21 cellular contexts compared by ENCODE assay signal in the genomic region with DNA sequence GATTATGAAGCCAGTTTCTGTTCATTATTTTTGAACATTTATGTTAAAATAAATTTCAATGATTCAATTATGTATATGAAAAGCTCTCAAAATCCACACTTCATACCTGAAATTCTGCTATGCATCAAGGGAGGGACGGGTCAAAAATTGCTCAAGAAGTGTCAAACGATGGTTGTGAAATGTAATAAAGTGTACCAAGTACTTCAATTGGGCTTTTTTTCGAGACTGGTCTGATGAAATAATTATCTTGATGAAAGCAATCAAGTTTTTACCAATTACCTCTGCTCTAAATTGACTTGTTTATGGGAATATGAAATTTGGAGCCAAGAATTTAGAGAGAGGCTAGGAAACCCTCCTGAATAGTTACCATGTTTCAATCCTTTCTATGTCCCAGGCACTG.
DNase-seq lines count a peak whose midpoint lies in the region; ATAC-seq lines count a peak whose summit lies in the region.
"Had no signal": no experiment of that assay in that cellular context is flagged by ENCODE, and none has a peak within 500 bp of the region (broad histone marks: within the 10 kb centered on the region; RNA-seq: fewer than 3 reads in every experiment).

No MANE protein-coding gene starts in this region.

- no peak overlapping the region for H3K27ac Mint-ChIP-seq in stimulated activated naive B cell treated with anti-CD40 and anti-IgM and Interleukin-4, amounts not matched to agents 10 μg/mL and 1 μg/mL and 100 μg/mL, for 72 hours
- H3K27ac Mint-ChIP-seq: CD14-positive monocyte; CD4-positive, alpha-beta memory T cell; CD4-positive, CD25-positive, alpha-beta regulatory T cell; CD8-positive, alpha-beta memory T cell had no signal

- H3K9me3 ChIP-seq in adipocyte (ENCODE audit: control insufficient read depth, low read length): no peaks in the 10 kb centered on the region
- no peaks in the 10 kb centered on the region for H3K9me3 ChIP-seq in subcutaneous abdominal adipose tissue (ENCODE audit: control insufficient read depth in 5 of 5, low read length in 5 of 5)
- H3K9me3 ChIP-seq: BE2C, BLaER1 had no signal

- H3K36me3 ChIP-seq in adipocyte (ENCODE audit: control insufficient read depth, insufficient read depth, low read length, severe bottlenecking) (peaks cover 11% of the 10 kb centered on the region), subcutaneous abdominal adipose tissue (ENCODE audit: control insufficient read depth in 5 of 5, insufficient read depth in 5 of 5, low read length in 5 of 5) (peaks cover 4 to 12% (median 6%) of the 10 kb centered on the region in 5 donors)
- H3K36me3 ChIP-seq: BE2C, BLaER1 had no signal

- no peaks in the 10 kb centered on the region for H3K27me3 Mint-ChIP-seq in stimulated activated naive B cell treated with anti-CD40 and anti-IgM and Interleukin-4, amounts not matched to agents 10 μg/mL and 1 μg/mL and 100 μg/mL, for 72 hours
- H3K27me3 Mint-ChIP-seq: CD4-positive, alpha-beta memory T cell; CD4-positive, CD25-positive, alpha-beta regulatory T cell had no signal

- no peaks in the 10 kb centered on the region for H3K9me3 Mint-ChIP-seq in stimulated activated naive B cell treated with anti-CD40 and anti-IgM and Interleukin-4, amounts not matched to agents 10 μg/mL and 1 μg/mL and 100 μg/mL, for 72 hours
- H3K9me3 Mint-ChIP-seq: CD14-positive monocyte; CD4-positive, alpha-beta memory T cell; CD4-positive, CD25-positive, alpha-beta regulatory T cell; CD8-positive, alpha-beta memory T cell had no signal

- peaks cover 0 to 6% of the 10 kb centered on the region in 2 donors for H3K4me1 Mint-ChIP-seq in stimulated activated naive B cell treated with anti-CD40 and anti-IgM and Interleukin-4, amounts not matched to agents 10 μg/mL and 1 μg/mL and 100 μg/mL, for 72 hours
- H3K4me1 Mint-ChIP-seq: CD4-positive, alpha-beta memory T cell; CD8-positive, alpha-beta memory T cell had no signal

- ATAC-seq in stimulated activated naive B cell treated with anti-CD40 and anti-IgM and Interleukin-4, amounts not matched to agents 10 μg/mL and 1 μg/mL and 100 μg/mL, for 72 hours (replicated peaks): no peak
- ATAC-seq: GM12878 had no signal

- DNase-seq in NOMO-1 treated with DMSO at 0.1 percent for 48 hours (lab: John Stamatoyannopoulos, UW; ENCODE audit: unreplicated experiment) (peak; percentile 48), NOMO-1 treated with dmso at 0.1 percent for 144 hours (lab: John Stamatoyannopoulos, UW; ENCODE audit: unreplicated experiment) (no peak), OCI-M1 (lab: John Stamatoyannopoulos, UW) (peak; percentile 17), adipocyte (ENCODE audit: low read depth) (peak; percentile 45), D341Med (ENCODE audit: low spot score) (no peak)
- no peak for DNase-seq in effector CD4-positive, alpha-beta T cell
- no peak for DNase-seq in stimulated activated naive B cell treated with anti-CD40 and anti-IgM and Interleukin-4, amounts not matched to agents 10 μg/mL and 1 μg/mL and 100 μg/mL, for 72 hours
- DNase-seq: 8988T; ACHN; BE2C; C1 segment of cervical spinal cord; CD4-positive, alpha-beta memory T cell; CD4-positive, CD25-positive, alpha-beta regulatory T cell; CD8-positive, alpha-beta memory T cell; COR-L47; DMS79 treated with DMSO at 0.1 percent for 48 hours; GDM1 had no signal

- H3K27ac ChIP-seq in subcutaneous abdominal adipose tissue (ENCODE audit: low read depth, low read length): peak overlapping the region; percentile 57
- H3K27ac ChIP-seq: BLaER1 had no signal

- H3K4me1 ChIP-seq in adipocyte (ENCODE audit: control insufficient read depth, insufficient read depth, low read length) (peaks cover 35% of the 10 kb centered on the region), subcutaneous abdominal adipose tissue (ENCODE audit: control insufficient read depth in 5 of 5, insufficient read depth in 5 of 5, low read length in 5 of 5) (peaks cover 0 to 50% (median 18%) of the 10 kb centered on the region in 5 donors)
- H3K4me1 ChIP-seq: BE2C had no signal

- H3K9ac ChIP-seq in adipocyte (ENCODE audit: low read length) (no peak overlapping the region), subcutaneous abdominal adipose tissue (ENCODE audit: low read length in 5 of 5) (peak overlapping the region in 1 of 5 donors; percentile 2)
- H3K9ac ChIP-seq: BLaER1 had no signal

- no peak overlapping the region for H3K4me3 Mint-ChIP-seq in stimulated activated naive B cell treated with anti-CD40 and anti-IgM and Interleukin-4, amounts not matched to agents 10 μg/mL and 1 μg/mL and 100 μg/mL, for 72 hours
- H3K4me3 Mint-ChIP-seq: CD14-positive monocyte; CD4-positive, alpha-beta memory T cell; CD4-positive, CD25-positive, alpha-beta regulatory T cell; CD8-positive, alpha-beta memory T cell had no signal

- no peak overlapping the region for H3K4me3 ChIP-seq in adipocyte (ENCODE audit: low read length)
- no peak overlapping the region for H3K4me3 ChIP-seq in subcutaneous abdominal adipose tissue (ENCODE audit: low read depth in 1 of 5, low read length in 5 of 5)
- H3K4me3 ChIP-seq: BLaER1, GM12878 had no signal

- no peaks in the 10 kb centered on the region for H3K36me3 Mint-ChIP-seq in stimulated activated naive B cell treated with anti-CD40 and anti-IgM and Interleukin-4, amounts not matched to agents 10 μg/mL and 1 μg/mL and 100 μg/mL, for 72 hours
- H3K36me3 Mint-ChIP-seq: CD14-positive monocyte; CD4-positive, alpha-beta memory T cell; CD4-positive, CD25-positive, alpha-beta regulatory T cell; CD8-positive, alpha-beta memory T cell had no signal

- no peaks in the 10 kb centered on the region for H3K27me3 ChIP-seq in adipocyte (replicated peaks; ENCODE audit: control insufficient read depth, insufficient read depth, low read length)
- H3K27me3 ChIP-seq in subcutaneous abdominal adipose tissue (ENCODE audit: control insufficient read depth in 5 of 5, insufficient read depth in 4 of 5, low read length in 5 of 5): no peaks in the 10 kb centered on the region
- H3K27me3 ChIP-seq: BE2C, BLaER1 had no signal

Comparison
In these comparisons a context has a peak if more than half of its experiments do, and no peak if none do; other contexts are left out.
1. DNase-seq: peak in NOMO-1 treated with DMSO at 0.1 percent for 48 hours (single experiment), OCI-M1 (single experiment) and adipocyte (single experiment); none in NOMO-1 treated with dmso at 0.1 percent for 144 hours (single experiment), effector CD4-positive, alpha-beta T cell (single experiment), stimulated activated naive B cell treated with anti-CD40 and anti-IgM and Interleukin-4, amounts not matched to agents 10 μg/mL and 1 μg/mL and 100 μg/mL, for 72 hours (single experiment) and D341Med (single experiment).